ENCODE assay signal across 1 cellular context in genomic region chr9:36968574-36969215, GRCh38.
TF ChIP-seq lines count a peak whose summit lies in the region.

No MANE protein-coding gene starts in this region.

TF ChIP-seq in GM12878, 131 proteins besides CTCF, POLR2A, EP300 and RAD21 (continued from another document):
- peak; percentile 65 for TF ChIP-seq BCL3 (IDR thresholded peaks at IDR 0.05; ENCODE audit: borderline replicate concordance, insufficient read depth, low read depth, low read length, poor library complexity, severe bottlenecking)
- TF ChIP-seq MYB (IDR thresholded peaks at IDR 0.05; ENCODE audit: borderline replicate concordance, low read depth, low read length), result no peak
- no peak for TF ChIP-seq SREBF2 (IDR thresholded peaks at IDR 0.05; ENCODE audit: low read length)
- no peak for TF ChIP-seq ZBTB11 (CRISPR knock-in tag; IDR thresholded peaks at IDR 0.05)
- TF ChIP-seq STAT1 (conservative IDR thresholded peaks at IDR 0.05), result no peak
- TF ChIP-seq E2F8 (IDR thresholded peaks at IDR 0.05; ENCODE audit: low read depth, partially characterized antibody), result no peak
- no peak for TF ChIP-seq TCF3 (IDR thresholded peaks at IDR 0.05; ENCODE audit: borderline replicate concordance, insufficient read depth, low read depth, low read length)
- TF ChIP-seq NR2C1 (IDR thresholded peaks at IDR 0.05), result no peak
- TF ChIP-seq IKZF1 (conservative IDR thresholded peaks at IDR 0.05), result no peak
- no peak for TF ChIP-seq TAF1 (IDR thresholded peaks at IDR 0.05; ENCODE audit: borderline replicate concordance, low read depth, low read length)
